In genomic region chr6:142822383-142822782, GRCh38 we compare ENCODE assay signal across 9 cellular contexts.
DNase-seq lines count a peak whose midpoint lies in the region; ATAC-seq, FAIRE-seq and TF ChIP-seq lines count a peak whose summit lies in the region.
"Had no signal": no experiment of that assay in that cellular context is flagged by ENCODE, and none has a peak within 500 bp of the region (broad histone marks: within the 10 kb centered on the region; RNA-seq: fewer than 3 reads in every experiment).

No MANE protein-coding gene starts in this region.

- H3K9me3 Mint-ChIP-seq in activated T-helper 2 cell treated with anti-CD3 and anti-CD28 coated beads, Interferon-gamma antibody, Interleukin-2, Interleukin-4, amounts not matched to agents 10 μg/mL and 5 μg/mL and 100 μg/mL, durations not matched to agents 14 hours and 24 hours and 36 hours, result no peaks in the 10 kb centered on the region
- H3K9me3 Mint-ChIP-seq: neural progenitor cell had no signal

- intact Hi-C loops in activated T-helper 2 cell treated with anti-CD3 and anti-CD28 coated beads, Interferon-gamma antibody, Interleukin-2, Interleukin-4, amounts not matched to agents 10 μg/mL and 5 μg/mL and 100 μg/mL, durations not matched to agents 14 hours and 24 hours and 36 hours (cut with micrococcal nuclease), result loop anchor here (1.0 to 5.0 kb wide), 5 partner anchors 20 to 91 kb away; no protein-coding TSS in a partner anchor

- peaks cover 16% of the 10 kb centered on the region for H3K36me3 Mint-ChIP-seq in activated T-helper 2 cell treated with anti-CD3 and anti-CD28 coated beads, Interferon-gamma antibody, Interleukin-2, Interleukin-4, amounts not matched to agents 10 μg/mL and 5 μg/mL and 100 μg/mL, durations not matched to agents 14 hours and 24 hours and 36 hours (ENCODE audit: low read depth)
- H3K36me3 Mint-ChIP-seq: neural progenitor cell had no signal

- CTCF ChIA-PET in GM10248 (lab: Yijun Ruan, JAX), result interaction anchor here (1.0 to 14.3 kb wide), 3 partner anchors 13 to 126 kb away, joined by 3 to 196 read pairs (median 3); no protein-coding TSS in a partner anchor

- H3K4me1 Mint-ChIP-seq in activated T-helper 2 cell treated with anti-CD3 and anti-CD28 coated beads, Interferon-gamma antibody, Interleukin-2, Interleukin-4, amounts not matched to agents 10 μg/mL and 5 μg/mL and 100 μg/mL, durations not matched to agents 14 hours and 24 hours and 36 hours (ENCODE audit: low read depth), result peaks cover 53% of the 10 kb centered on the region

- ATAC-seq in GM19397 (IDR thresholded peaks at IDR 0.05; ENCODE audit: unreplicated experiment) (peak; percentile 63), HG03060 (IDR thresholded peaks at IDR 0.05; ENCODE audit: low read depth, unreplicated experiment) (peak; percentile 68)

- no peak for TF ChIP-seq CTCF in GM10248 (IDR thresholded peaks at IDR 0.05; ENCODE audit: control extremely low read depth, extremely low read depth, low read depth, missing control alignments)

- FAIRE-seq in urothelium cell line (lab: Jason Lieb, UNC), result no peak

- H3K27ac Mint-ChIP-seq in activated T-helper 2 cell treated with anti-CD3 and anti-CD28 coated beads, Interferon-gamma antibody, Interleukin-2, Interleukin-4, amounts not matched to agents 10 μg/mL and 5 μg/mL and 100 μg/mL, durations not matched to agents 14 hours and 24 hours and 36 hours, result peak overlapping the region; percentile 48
- H3K27ac Mint-ChIP-seq: neural progenitor cell had no signal

- no peaks in the 10 kb centered on the region for H3K27me3 Mint-ChIP-seq in activated T-helper 2 cell treated with anti-CD3 and anti-CD28 coated beads, Interferon-gamma antibody, Interleukin-2, Interleukin-4, amounts not matched to agents 10 μg/mL and 5 μg/mL and 100 μg/mL, durations not matched to agents 14 hours and 24 hours and 36 hours (ENCODE audit: low read depth)

- POLR2A ChIA-PET in GM10248 (lab: Yijun Ruan, JAX), result no interaction called here

- no peak overlapping the region for H3K4me3 Mint-ChIP-seq in activated T-helper 2 cell treated with anti-CD3 and anti-CD28 coated beads, Interferon-gamma antibody, Interleukin-2, Interleukin-4, amounts not matched to agents 10 μg/mL and 5 μg/mL and 100 μg/mL, durations not matched to agents 14 hours and 24 hours and 36 hours (ENCODE audit: low read depth)
- H3K4me3 Mint-ChIP-seq: neural progenitor cell had no signal

- DNase-seq in GM10248 (ENCODE audit: extremely low spot score) (peak; percentile 53), urothelium cell line (ENCODE audit: low spot score) (no peak), NOMO-1 (lab: John Stamatoyannopoulos, UW; ENCODE audit: unreplicated experiment in 2 of 2) (no peak), NCI-H2196 (lab: John Stamatoyannopoulos, UW; ENCODE audit: unreplicated experiment) (no peak), SKM-1 (lab: John Stamatoyannopoulos, UW; ENCODE audit: unreplicated experiment) (no peak)
- no peak for DNase-seq in activated T-helper 2 cell treated with anti-CD3 and anti-CD28 coated beads, Interferon-gamma antibody, Interleukin-2, Interleukin-4, amounts not matched to agents 10 μg/mL and 5 μg/mL and 100 μg/mL, durations not matched to agents 14 hours and 24 hours and 36 hours (ENCODE audit: low spot score)
